9 cellular contexts compared by ENCODE assay signal in genomic region chr3:190306513-190307163, GRCh38. TPM values are rescaled to one million over a fixed set of nuclear protein-coding genes. Genes with fewer than 3 reads are reported as not detected.
DNase-seq lines count a peak whose midpoint lies in the region; ATAC-seq, FAIRE-seq and TF ChIP-seq lines count a peak whose summit lies in the region.
"Had no signal": no experiment of that assay in that cellular context is flagged by ENCODE, and none has a peak within 500 bp of the region (broad histone marks: within the 10 kb centered on the region; RNA-seq: fewer than 3 reads in every experiment).

No MANE protein-coding gene starts in this region.

- FAIRE-seq in D721Med (lab: Jason Lieb, UNC) (peak; percentile 38), pancreas (lab: Jason Lieb, UNC) (no peak)

- H3K9me3 ChIP-seq in pancreas (no peaks in the 10 kb centered on the region), MG63 (no peaks in the 10 kb centered on the region)

- no peak for DNase-seq in D721Med (ENCODE audit: insufficient read length, low spot score)
- DNase-seq in NCI-H1417 (lab: John Stamatoyannopoulos, UW), result peak in 2 of 3 experiments; percentile 54 to 71
- peak; percentile 51 for DNase-seq in astrocyte of the spinal cord (ENCODE audit: low read depth, low spot score)
- DNase-seq in pancreas, result peak in 3 of 6 donors; percentile 42 to 69 (median 60)
- DNase-seq in MG63, result no peak
- DNase-seq: stimulated activated naive B cell treated with anti-CD40 and anti-IgM and Interleukin-4, amounts not matched to agents 10 μg/mL and 1 μg/mL and 100 μg/mL, for 72 hours had no signal

- H3K27me3 ChIP-seq in pancreas (no peaks in the 10 kb centered on the region), MG63 (no peaks in the 10 kb centered on the region)

- H3K36me3 ChIP-seq in pancreas (no peaks in the 10 kb centered on the region), MG63 (no peaks in the 10 kb centered on the region)

- TF ChIP-seq CTCF in D721Med (IDR thresholded peaks at IDR 0.05; ENCODE audit: insufficient read depth, missing control alignments) (no peak), astrocyte of the spinal cord (IDR thresholded peaks at IDR 0.05; ENCODE audit: low read depth, low read length) (no peak), pancreas (IDR thresholded peaks at IDR 0.05) (no peak)

- ATAC-seq in pancreas, result peak; percentile 85 to 92 (median 87)
- ATAC-seq in GM18502 (IDR thresholded peaks at IDR 0.05; ENCODE audit: poor library complexity, unreplicated experiment), result no peak
- ATAC-seq in GM19351 (IDR thresholded peaks at IDR 0.05; ENCODE audit: unreplicated experiment), result no peak

- in situ Hi-C loops in astrocyte of the spinal cord (cut with HindIII; ENCODE audit: low sequenced_read_pairs), result no loop called here

- 15 to 17% methylated on average over 4 of the region's 4 CpGs for WGBS in pancreas, 2 donors

- intact Hi-C loops in pancreas (cut with DNase I), result no loop called here

- H3K27ac ChIP-seq in pancreas, result peak overlapping the region; percentile 80 to 89 (median 86)

- H3K4me3 ChIP-seq in astrocyte of the spinal cord (ENCODE audit: low read depth, low read length) (no peak overlapping the region), pancreas (peak overlapping the region in 2 of 4 donors; percentile 2 to 5), MG63 (no peak overlapping the region)

- peaks cover 28 to 42% (median 42%) of the 10 kb centered on the region in 3 donors for H3K4me1 ChIP-seq in pancreas

RNA-seq across cellular contexts. Expression of gene CLDN1, which starts 15.6 kb away (rescaled TPM):
- total RNA-seq in pancreas, result 100 to 1,000 TPM in 1 of 6 donors, 10 to 100 TPM in 5; 20.6 to 107 (median 28.3) TPM
- 10 to 100 TPM; 26.7 to 36.2 TPM for polyA plus RNA-seq in pancreas
- 1.3 and 4.0 TPM in 2 replicates for total RNA-seq in MG63 (2014; rRNA removed; shearing (Covaris generic); ENCODE audit: low replicate concordance)
- total RNA-seq: OCI-LY7 had no signal

Comparison
In these comparisons a context has a peak if more than half of its experiments do, and no peak if none do; other contexts are left out.
1. DNase-seq: peak in NCI-H1417 (2 of 3) and astrocyte of the spinal cord (single experiment); none in D721Med (single experiment) and MG63 (single experiment).
2. ATAC-seq: peak in pancreas (4 of 4); none in GM18502 (single experiment) and GM19351 (single experiment).